Comparison of ENCODE assay signal across 20 cellular contexts in the genomic region with DNA sequence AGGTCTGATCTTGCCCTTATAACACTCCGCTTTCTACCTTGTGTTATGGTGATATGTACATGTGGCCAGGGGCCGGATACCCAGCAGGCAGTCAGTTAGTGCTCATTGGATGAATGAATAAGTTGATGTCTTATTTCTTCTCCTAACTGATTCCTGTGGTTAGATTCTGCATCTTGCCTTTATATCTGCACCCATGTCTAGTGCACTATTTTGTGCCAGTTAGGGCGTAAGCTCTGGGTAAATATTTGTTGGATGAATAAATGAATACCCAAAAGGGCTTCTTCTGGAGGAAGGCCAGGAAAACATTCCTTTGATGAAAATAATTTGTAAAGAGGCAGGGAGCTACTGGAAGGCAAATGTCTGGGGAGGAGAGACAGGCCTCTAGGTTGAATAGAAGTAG.
DNase-seq lines count a peak whose midpoint lies in the region; ATAC-seq, FAIRE-seq and TF ChIP-seq lines count a peak whose summit lies in the region.
"Had no signal": no experiment of that assay in that cellular context is flagged by ENCODE, and none has a peak within 500 bp of the region (broad histone marks: within the 10 kb centered on the region; RNA-seq: fewer than 3 reads in every experiment).

No MANE protein-coding gene starts in this region.

- H3K4me1 ChIP-seq in heart right ventricle (peaks cover 0 to 24% (median 9%) of the 10 kb centered on the region in 9 donors), colonic mucosa (no peaks in the 10 kb centered on the region)

- H3K9ac ChIP-seq in colonic mucosa (ENCODE audit: low read depth in 2 of 2, low read length in 2 of 2): no peak overlapping the region

- in situ Hi-C loops in astrocyte of the cerebellum (cut with HindIII; ENCODE audit: low sequenced_read_pairs): no loop called here

- H3K27ac ChIP-seq in heart right ventricle: no peak overlapping the region
- no peak overlapping the region for H3K27ac ChIP-seq in colonic mucosa
- H3K27ac ChIP-seq: 22Rv1, C4-2B had no signal

- H3K36me3 ChIP-seq in heart right ventricle (no peaks in the 10 kb centered on the region), colonic mucosa (no peaks in the 10 kb centered on the region)

- DNase-seq in DMS53 (lab: John Stamatoyannopoulos, UW) (peak; percentile 47), DMS53 treated with DMSO at 0.1 percent for 48 hours (lab: John Stamatoyannopoulos, UW; ENCODE audit: unreplicated experiment) (no peak), LHCN-M2 (ENCODE audit: low read depth) (peak; percentile 60), astrocyte of the cerebellum (ENCODE audit: low read depth) (peak; percentile 13), omental fat pad (ENCODE audit: low spot score) (no peak), heart right ventricle (no peak), colonic mucosa (no peak), frontal cortex (ENCODE audit: low spot score in 2 of 2) (no peak)
- DNase-seq: activated CD4-positive, alpha-beta T cell treated with anti-CD3 and anti-CD28 coated beads, Interleukin-2, amount 10 ng/mL, durations not matched to agents 24 days and 14 days; activated CD8-positive, alpha-beta memory T cell treated with anti-CD3 and anti-CD28 coated beads, Interleukin-2, amount 50 U/mL, for 4 hours; activated effector memory CD4-positive, alpha-beta T cell treated with Interleukin-2 at 50 U/mL for 16 hours; foreskin fibroblast; midbrain; NCI-H1092 treated with DMSO at 0.1 percent for 48 hours; NCI-H2107; NCI-H82; SW 1271 had no signal

- TF ChIP-seq CTCF in astrocyte of the cerebellum (IDR thresholded peaks at IDR 0.05; ENCODE audit: low read depth, low read length, missing control alignments) (no peak), omental fat pad (IDR thresholded peaks at IDR 0.05) (no peak), heart right ventricle (IDR thresholded peaks at IDR 0.05) (no peak), colonic mucosa (IDR thresholded peaks at IDR 0.05) (no peak)

- intact Hi-C loops in heart right ventricle (cut with DNase I) (loop anchor here in 2 of 10 donors (10.0 kb wide), 3 partner anchors 148 to 228 kb away; partner anchors contain the start of gene CHN2 (in 1 of the 2)), colonic mucosa (cut with DNase I) (loop anchor here (5.0 kb wide), 1 partner anchor 100 kb away; no protein-coding TSS in a partner anchor)

- no peaks in the 10 kb centered on the region for H3K27me3 ChIP-seq in heart right ventricle
- no peaks in the 10 kb centered on the region for H3K27me3 ChIP-seq in colonic mucosa

- FAIRE-seq in frontal cortex (lab: Jason Lieb, UNC): no peak
- FAIRE-seq: RCC 7860 had no signal

- no peak overlapping the region for H3K4me3 ChIP-seq in astrocyte of the cerebellum (ENCODE audit: low read depth, low read length)
- no peak overlapping the region for H3K4me3 ChIP-seq in heart right ventricle
- no peak overlapping the region for H3K4me3 ChIP-seq in colonic mucosa

- no peaks in the 10 kb centered on the region for H3K9me3 ChIP-seq in heart right ventricle
- H3K9me3 ChIP-seq in colonic mucosa: no peaks in the 10 kb centered on the region

- 88 to 89% methylated on average over 3 of the region's 3 CpGs for WGBS in heart right ventricle, 2 donors

- peak; percentile 40 for ATAC-seq in omental fat pad (ENCODE audit: low FRiP score)
- no peak for ATAC-seq in heart right ventricle

Comparison
In these comparisons a context has a peak if more than half of its experiments do, and no peak if none do; other contexts are left out.
1. DNase-seq: peak in DMS53 (single experiment), LHCN-M2 (single experiment) and astrocyte of the cerebellum (single experiment); none in DMS53 treated with DMSO at 0.1 percent for 48 hours (single experiment), omental fat pad (single experiment), heart right ventricle (0 of 2), colonic mucosa (single experiment) and frontal cortex (0 of 2).